Comparison of ENCODE assay signal across 14 cellular contexts in the genomic region with DNA sequence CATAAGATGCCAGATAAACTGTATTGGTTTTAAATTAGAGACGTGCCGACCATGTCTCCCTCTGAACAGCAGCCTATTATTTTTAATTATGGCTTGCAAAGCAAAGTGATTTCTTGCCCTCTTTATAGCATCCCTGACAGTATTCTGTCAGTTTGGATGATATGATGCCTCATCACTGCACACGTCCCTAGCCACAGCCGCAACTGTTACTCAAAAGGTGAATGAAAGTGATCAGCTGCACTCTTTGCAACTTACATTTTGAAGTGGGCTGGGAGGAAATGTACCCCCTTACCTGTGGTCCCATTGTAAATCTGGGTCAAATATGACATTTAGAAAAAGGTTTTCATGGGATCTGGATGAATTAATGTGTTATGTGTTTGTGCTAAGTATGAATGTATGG.
DNase-seq lines count a peak whose midpoint lies in the region; ATAC-seq and TF ChIP-seq lines count a peak whose summit lies in the region.
"Had no signal": no experiment of that assay in that cellular context is flagged by ENCODE, and none has a peak within 500 bp of the region (broad histone marks: within the 10 kb centered on the region; RNA-seq: fewer than 3 reads in every experiment).

No MANE protein-coding gene starts in this region.

- no peaks in the 10 kb centered on the region for H3K27me3 ChIP-seq in MM.1S (replicated peaks; ENCODE audit: insufficient read depth, low read length)
- H3K27me3 ChIP-seq: BLaER1 treated with 17β-estradiol and CSF1 and Interleukin-3, amounts not matched to agents 10 nM and 100 nM had no signal

- peaks cover 4% of the 10 kb centered on the region for H3K9me3 Mint-ChIP-seq in activated CD8-positive, alpha-beta T cell treated with anti-CD3 and anti-CD28 coated beads for 36 hours
- H3K9me3 Mint-ChIP-seq in activated CD8-positive, alpha-beta T cell treated with anti-CD3 and anti-CD28 coated beads, Interleukin-2, amount 10 ng/mL, durations not matched to agents 7 days and 5 days (ENCODE audit: insufficient read depth), result peaks cover 4% of the 10 kb centered on the region
- H3K9me3 Mint-ChIP-seq in stimulated activated effector memory CD8-positive, alpha-beta T cell treated with anti-CD3 and anti-CD28 coated beads, Interleukin-12 subunit alpha, Interleukin-12 subunit beta, amount 100 ng/mL, for 72 hours, result peaks cover 5% of the 10 kb centered on the region

- no peaks in the 10 kb centered on the region for H3K9me3 ChIP-seq in MM.1S (replicated peaks; ENCODE audit: insufficient read depth, low read length)
- H3K9me3 ChIP-seq: HAP-1 had no signal

- no peak overlapping the region for H3K4me3 ChIP-seq in MM.1S (ENCODE audit: low read length)
- H3K4me3 ChIP-seq: BLaER1 treated with 17β-estradiol and CSF1 and Interleukin-3, amounts not matched to agents 10 nM and 100 nM; HAP-1 had no signal

- H3K27ac ChIP-seq in MM.1S (ENCODE audit: low read length), result no peak overlapping the region
- H3K27ac ChIP-seq: BLaER1 treated with 17β-estradiol and CSF1 and Interleukin-3, amounts not matched to agents 10 nM and 100 nM had no signal

- H3F3A ChIP-seq in MM.1S (ENCODE audit: insufficient read depth, low read length), result no peaks in the 10 kb centered on the region

- H3K4me2 ChIP-seq in MM.1S (ENCODE audit: low read depth, low read length), result no peak overlapping the region
- H3K4me2 ChIP-seq: BLaER1 treated with 17β-estradiol and CSF1 and Interleukin-3, amounts not matched to agents 10 nM and 100 nM had no signal

- intact Hi-C loops in activated CD8-positive, alpha-beta T cell treated with anti-CD3 and anti-CD28 coated beads for 36 hours (cut with micrococcal nuclease), result no loop called here

- POLR2A ChIA-PET in activated CD8-positive, alpha-beta T cell treated with anti-CD3 and anti-CD28 coated beads for 36 hours (lab: Charles Lee), result no interaction called here
- POLR2A ChIA-PET in activated CD8-positive, alpha-beta T cell treated with anti-CD3 and anti-CD28 coated beads, Interleukin-2, amount 10 ng/mL, durations not matched to agents 7 days and 5 days (lab: Charles Lee), result no interaction called here

- no peaks in the 10 kb centered on the region for H3K4me1 ChIP-seq in MM.1S (ENCODE audit: low read length)
- H3K4me1 ChIP-seq: HAP-1 had no signal

- no peak overlapping the region for H3K9ac ChIP-seq in MM.1S (ENCODE audit: low read length)
- H3K9ac ChIP-seq: BLaER1 treated with 17β-estradiol and CSF1 and Interleukin-3, amounts not matched to agents 10 nM and 100 nM had no signal

- H3K36me3 ChIP-seq in MM.1S (replicated peaks; ENCODE audit: insufficient read depth, low read length), result no peaks in the 10 kb centered on the region
- H3K36me3 ChIP-seq: BLaER1 treated with 17β-estradiol and CSF1 and Interleukin-3, amounts not matched to agents 10 nM and 100 nM; HAP-1 had no signal

- no peaks in the 10 kb centered on the region for H3K79me2 ChIP-seq in MM.1S (ENCODE audit: low read length)

- in situ Hi-C loops in KBM-7 (cut with MboI; ENCODE audit: low pct_unique_long_range_greater_than_20kb, low sequenced_read_pairs), result no loop called here

- no peaks in the 10 kb centered on the region for H3K9me2 ChIP-seq in MM.1S (replicated peaks; ENCODE audit: insufficient read depth, low read length)

- CTCF ChIA-PET in activated CD8-positive, alpha-beta T cell treated with anti-CD3 and anti-CD28 coated beads for 36 hours (lab: Charles Lee), result no interaction called here
- CTCF ChIA-PET in activated CD8-positive, alpha-beta T cell treated with anti-CD3 and anti-CD28 coated beads, Interleukin-2, amount 10 ng/mL, durations not matched to agents 7 days and 5 days (lab: Charles Lee), result no interaction called here

- H3K4me1 Mint-ChIP-seq in activated CD8-positive, alpha-beta T cell treated with anti-CD3 and anti-CD28 coated beads for 36 hours (ENCODE audit: low read depth), result peaks cover 6% of the 10 kb centered on the region
- H3K4me1 Mint-ChIP-seq in activated CD8-positive, alpha-beta T cell treated with anti-CD3 and anti-CD28 coated beads, Interleukin-2, amount 10 ng/mL, durations not matched to agents 7 days and 5 days (ENCODE audit: low read depth), result peaks cover 2% of the 10 kb centered on the region
- peaks cover 19% of the 10 kb centered on the region for H3K4me1 Mint-ChIP-seq in stimulated activated effector memory CD8-positive, alpha-beta T cell treated with anti-CD3 and anti-CD28 coated beads, Interleukin-12 subunit alpha, Interleukin-12 subunit beta, amount 100 ng/mL, for 72 hours

- peak; percentile 47 for DNase-seq in activated CD8-positive, alpha-beta T cell treated with anti-CD3 and anti-CD28 coated beads for 36 hours
- no peak for DNase-seq in activated CD8-positive, alpha-beta T cell treated with anti-CD3 and anti-CD28 coated beads, Interleukin-2, amount 10 ng/mL, durations not matched to agents 7 days and 5 days
- peak; percentile 5 for DNase-seq in stimulated activated CD4-positive, alpha-beta T cell treated with anti-CD3 and anti-CD28 coated beads, Interleukin-1b, Interleukin-23, amount 100 ng/mL, for 48 hours
- DNase-seq in stimulated activated CD4-positive, alpha-beta T cell treated with anti-CD3 and anti-CD28 coated beads, Interleukin-4, amount 100 ng/mL, for 24 hours, result no peak
- DNase-seq in stimulated activated effector memory CD8-positive, alpha-beta T cell treated with anti-CD3 and anti-CD28 coated beads, Interleukin-12 subunit alpha, Interleukin-12 subunit beta, amount 100 ng/mL, for 72 hours (ENCODE audit: low spot score in 2 of 2), result no peak
- DNase-seq in MM.1S (no peak), KBM-7 (no peak)
- DNase-seq: ACHN; CD4-positive, CD25-positive, alpha-beta regulatory T cell; DMS53; GF-D8; GOT3 had no signal

- peak; percentile 81 for ATAC-seq in activated CD8-positive, alpha-beta T cell treated with anti-CD3 and anti-CD28 coated beads for 36 hours
- no peak for ATAC-seq in activated CD8-positive, alpha-beta T cell treated with anti-CD3 and anti-CD28 coated beads, Interleukin-2, amount 10 ng/mL, durations not matched to agents 7 days and 5 days
- ATAC-seq in stimulated activated effector memory CD8-positive, alpha-beta T cell treated with anti-CD3 and anti-CD28 coated beads, Interleukin-12 subunit alpha, Interleukin-12 subunit beta, amount 100 ng/mL, for 72 hours, result peak; percentile 96

- no peak overlapping the region for H3K27ac Mint-ChIP-seq in activated CD8-positive, alpha-beta T cell treated with anti-CD3 and anti-CD28 coated beads for 36 hours
- H3K27ac Mint-ChIP-seq in activated CD8-positive, alpha-beta T cell treated with anti-CD3 and anti-CD28 coated beads, Interleukin-2, amount 10 ng/mL, durations not matched to agents 7 days and 5 days, result no peak overlapping the region
- no peak overlapping the region for H3K27ac Mint-ChIP-seq in stimulated activated effector memory CD8-positive, alpha-beta T cell treated with anti-CD3 and anti-CD28 coated beads, Interleukin-12 subunit alpha, Interleukin-12 subunit beta, amount 100 ng/mL, for 72 hours
- H3K27ac Mint-ChIP-seq: CD4-positive, CD25-positive, alpha-beta regulatory T cell had no signal

- no peaks in the 10 kb centered on the region for H4K20me1 ChIP-seq in MM.1S (ENCODE audit: insufficient read depth, low read length)
- H4K20me1 ChIP-seq: BLaER1 treated with 17β-estradiol and CSF1 and Interleukin-3, amounts not matched to agents 10 nM and 100 nM had no signal

- H3K36me3 Mint-ChIP-seq in activated CD8-positive, alpha-beta T cell treated with anti-CD3 and anti-CD28 coated beads for 36 hours (ENCODE audit: low read depth), result no peaks in the 10 kb centered on the region
- peaks cover 7% of the 10 kb centered on the region for H3K36me3 Mint-ChIP-seq in activated CD8-positive, alpha-beta T cell treated with anti-CD3 and anti-CD28 coated beads, Interleukin-2, amount 10 ng/mL, durations not matched to agents 7 days and 5 days (ENCODE audit: low read depth)
- no peaks in the 10 kb centered on the region for H3K36me3 Mint-ChIP-seq in stimulated activated effector memory CD8-positive, alpha-beta T cell treated with anti-CD3 and anti-CD28 coated beads, Interleukin-12 subunit alpha, Interleukin-12 subunit beta, amount 100 ng/mL, for 72 hours

- TF ChIP-seq CTCF in activated CD8-positive, alpha-beta T cell treated with anti-CD3 and anti-CD28 coated beads for 36 hours (IDR thresholded peaks at IDR 0.05), result no peak
- TF ChIP-seq CTCF in MM.1S (IDR thresholded peaks at IDR 0.05; ENCODE audit: low read length), result no peak

- H2AFZ ChIP-seq in MM.1S (ENCODE audit: low read length), result no peak overlapping the region

- H3K27me3 Mint-ChIP-seq in activated CD8-positive, alpha-beta T cell treated with anti-CD3 and anti-CD28 coated beads for 36 hours, result no peaks in the 10 kb centered on the region
- peaks cover 4% of the 10 kb centered on the region for H3K27me3 Mint-ChIP-seq in activated CD8-positive, alpha-beta T cell treated with anti-CD3 and anti-CD28 coated beads, Interleukin-2, amount 10 ng/mL, durations not matched to agents 7 days and 5 days (ENCODE audit: low read depth)
- H3K27me3 Mint-ChIP-seq: CD4-positive, CD25-positive, alpha-beta regulatory T cell had no signal

- H3K4me3 Mint-ChIP-seq in activated CD8-positive, alpha-beta T cell treated with anti-CD3 and anti-CD28 coated beads for 36 hours, result no peak overlapping the region
- no peak overlapping the region for H3K4me3 Mint-ChIP-seq in activated CD8-positive, alpha-beta T cell treated with anti-CD3 and anti-CD28 coated beads, Interleukin-2, amount 10 ng/mL, durations not matched to agents 7 days and 5 days
- H3K4me3 Mint-ChIP-seq in stimulated activated effector memory CD8-positive, alpha-beta T cell treated with anti-CD3 and anti-CD28 coated beads, Interleukin-12 subunit alpha, Interleukin-12 subunit beta, amount 100 ng/mL, for 72 hours, result no peak overlapping the region
- H3K4me3 Mint-ChIP-seq: CD4-positive, CD25-positive, alpha-beta regulatory T cell had no signal

Comparison
In these comparisons a context has a peak if more than half of its experiments do, and no peak if none do; other contexts are left out.
1. DNase-seq: peak in activated CD8-positive, alpha-beta T cell treated with anti-CD3 and anti-CD28 coated beads for 36 hours (single experiment) and stimulated activated CD4-positive, alpha-beta T cell treated with anti-CD3 and anti-CD28 coated beads, Interleukin-1b, Interleukin-23, amount 100 ng/mL, for 48 hours (single experiment); none in activated CD8-positive, alpha-beta T cell treated with anti-CD3 and anti-CD28 coated beads, Interleukin-2, amount 10 ng/mL, durations not matched to agents 7 days and 5 days (single experiment), stimulated activated CD4-positive, alpha-beta T cell treated with anti-CD3 and anti-CD28 coated beads, Interleukin-4, amount 100 ng/mL, for 24 hours (single experiment), stimulated activated effector memory CD8-positive, alpha-beta T cell treated with anti-CD3 and anti-CD28 coated beads, Interleukin-12 subunit alpha, Interleukin-12 subunit beta, amount 100 ng/mL, for 72 hours (0 of 2), MM.1S (single experiment) and KBM-7 (single experiment).